ENCODE assay signal across 1 cellular context in genomic region chr5:55176176-55176818, GRCh38.
A peak's percentile ranks its signal among the peaks of the same experiment; 100 is the strongest.
TF ChIP-seq lines count a peak whose summit lies in the region.

No MANE protein-coding gene starts in this region.

TF ChIP-seq in HepG2, 621 proteins besides CTCF, POLR2A, EP300 and RAD21 (continued from another document and continues in another):
- TF ChIP-seq KMT2A (CRISPR knock-in tag; IDR thresholded peaks at IDR 0.05) (no peak), MAZ (IDR thresholded peaks at IDR 0.05; ENCODE audit: borderline replicate concordance, low read depth, low read length) (no peak), MAZ (CRISPR knock-in tag; IDR thresholded peaks at IDR 0.05; ENCODE audit: low read depth) (peak; percentile 43; the same call in 1 of the 2 replicates), ZNF772 (CRISPR knock-in tag; IDR thresholded peaks at IDR 0.05) (no peak), ZNF724P (CRISPR knock-in tag; IDR thresholded peaks at IDR 0.05; ENCODE audit: borderline replicate concordance) (no peak), ZNF737 (CRISPR knock-in tag; IDR thresholded peaks at IDR 0.05; ENCODE audit: borderline replicate concordance) (no peak), ZNF816 (CRISPR knock-in tag; IDR thresholded peaks at IDR 0.05; ENCODE audit: borderline replicate concordance) (no peak), KAT8 (CRISPR knock-in tag; IDR thresholded peaks at IDR 0.05) (no peak), NFRKB (IDR thresholded peaks at IDR 0.05) (no peak), ZNF160 (CRISPR knock-in tag; IDR thresholded peaks at IDR 0.05) (no peak), ZNF878 (CRISPR knock-in tag; IDR thresholded peaks at IDR 0.05) (no peak), XBP1 (CRISPR knock-in tag; IDR thresholded peaks at IDR 0.05) (no peak), ZNF790 (CRISPR knock-in tag; IDR thresholded peaks at IDR 0.05; ENCODE audit: borderline replicate concordance) (no peak), HNRNPUL1 (IDR thresholded peaks at IDR 0.05; ENCODE audit: low read depth, low read length) (no peak), HMG20B (CRISPR knock-in tag; conservative IDR thresholded peaks at IDR 0.05) (no peak), ZNF703 (CRISPR knock-in tag; IDR thresholded peaks at IDR 0.05; ENCODE audit: borderline replicate concordance) (no peak), SALL2 (CRISPR knock-in tag; IDR thresholded peaks at IDR 0.05) (no peak), NCOA5 (CRISPR knock-in tag; IDR thresholded peaks at IDR 0.05) (no peak), FUBP1 (CRISPR knock-in tag; IDR thresholded peaks at IDR 0.05; ENCODE audit: borderline replicate concordance) (no peak), FLYWCH1 (CRISPR knock-in tag; IDR thresholded peaks at IDR 0.05) (no peak), RFXANK (CRISPR knock-in tag; IDR thresholded peaks at IDR 0.05) (no peak), ZNF850 (CRISPR knock-in tag; conservative IDR thresholded peaks at IDR 0.05) (no peak), ZSCAN20 (CRISPR knock-in tag; IDR thresholded peaks at IDR 0.05; ENCODE audit: borderline replicate concordance) (0 out of 2 replicates have a peak, but pooled peaks have one; percentile 40), TFAP4 (IDR thresholded peaks at IDR 0.05; ENCODE audit: borderline replicate concordance, low read depth) (no peak), ZNF138 (CRISPR knock-in tag; IDR thresholded peaks at IDR 0.05; ENCODE audit: low read depth) (no peak), KLF16 (CRISPR knock-in tag; IDR thresholded peaks at IDR 0.05) (no peak), MED1 (CRISPR knock-in tag; IDR thresholded peaks at IDR 0.05) (no peak), ZSCAN25 (CRISPR knock-in tag; IDR thresholded peaks at IDR 0.05) (0 out of 2 replicates have a peak, but pooled peaks have one; percentile 36), HDAC2 (CRISPR knock-in tag; IDR thresholded peaks at IDR 0.05) (no peak), RXRB (CRISPR knock-in tag; IDR thresholded peaks at IDR 0.05; ENCODE audit: borderline replicate concordance) (peak; percentile 42; the same call in 1 of the 2 replicates), HDAC1 (CRISPR knock-in tag; IDR thresholded peaks at IDR 0.05) (no peak), ZNF34 (CRISPR knock-in tag; IDR thresholded peaks at IDR 0.05; ENCODE audit: borderline replicate concordance) (no peak), RBM22 (optimal IDR thresholded peaks at IDR 0.05; ENCODE audit: low read length) (no peak), ADNP (CRISPR knock-in tag; IDR thresholded peaks at IDR 0.05) (no peak), SCMH1 (CRISPR knock-in tag; IDR thresholded peaks at IDR 0.05; ENCODE audit: borderline replicate concordance) (no peak), NR2F1 (CRISPR knock-in tag; IDR thresholded peaks at IDR 0.05) (no peak), HHEX (CRISPR knock-in tag; IDR thresholded peaks at IDR 0.05) (no peak), MIXL1 (CRISPR knock-in tag; IDR thresholded peaks at IDR 0.05) (no peak), TGIF2 (CRISPR knock-in tag; IDR thresholded peaks at IDR 0.05) (no peak), AKAP8 (CRISPR knock-in tag; IDR thresholded peaks at IDR 0.05) (no peak), GATA4 (IDR thresholded peaks at IDR 0.05; ENCODE audit: borderline replicate concordance, low read depth) (no peak)
- TF ChIP-seq, protein P1, sequence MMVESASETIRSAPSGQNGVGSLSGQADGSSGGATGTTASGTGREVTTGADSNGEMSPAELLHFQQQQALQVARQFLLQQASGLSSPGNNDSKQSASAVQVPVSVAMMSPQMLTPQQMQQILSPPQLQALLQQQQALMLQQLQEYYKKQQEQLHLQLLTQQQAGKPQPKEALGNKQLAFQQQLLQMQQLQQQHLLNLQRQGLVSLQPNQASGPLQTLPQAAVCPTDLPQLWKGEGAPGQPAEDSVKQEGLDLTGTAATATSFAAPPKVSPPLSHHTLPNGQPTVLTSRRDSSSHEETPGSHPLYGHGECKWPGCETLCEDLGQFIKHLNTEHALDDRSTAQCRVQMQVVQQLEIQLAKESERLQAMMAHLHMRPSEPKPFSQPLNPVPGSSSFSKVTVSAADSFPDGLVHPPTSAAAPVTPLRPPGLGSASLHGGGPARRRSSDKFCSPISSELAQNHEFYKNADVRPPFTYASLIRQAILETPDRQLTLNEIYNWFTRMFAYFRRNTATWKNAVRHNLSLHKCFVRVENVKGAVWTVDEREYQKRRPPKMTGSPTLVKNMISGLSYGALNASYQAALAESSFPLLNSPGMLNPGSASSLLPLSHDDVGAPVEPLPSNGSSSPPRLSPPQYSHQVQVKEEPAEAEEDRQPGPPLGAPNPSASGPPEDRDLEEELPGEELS (CRISPR knock-in tag; IDR thresholded peaks at IDR 0.05): no peak
- TF ChIP-seq, protein P2, sequence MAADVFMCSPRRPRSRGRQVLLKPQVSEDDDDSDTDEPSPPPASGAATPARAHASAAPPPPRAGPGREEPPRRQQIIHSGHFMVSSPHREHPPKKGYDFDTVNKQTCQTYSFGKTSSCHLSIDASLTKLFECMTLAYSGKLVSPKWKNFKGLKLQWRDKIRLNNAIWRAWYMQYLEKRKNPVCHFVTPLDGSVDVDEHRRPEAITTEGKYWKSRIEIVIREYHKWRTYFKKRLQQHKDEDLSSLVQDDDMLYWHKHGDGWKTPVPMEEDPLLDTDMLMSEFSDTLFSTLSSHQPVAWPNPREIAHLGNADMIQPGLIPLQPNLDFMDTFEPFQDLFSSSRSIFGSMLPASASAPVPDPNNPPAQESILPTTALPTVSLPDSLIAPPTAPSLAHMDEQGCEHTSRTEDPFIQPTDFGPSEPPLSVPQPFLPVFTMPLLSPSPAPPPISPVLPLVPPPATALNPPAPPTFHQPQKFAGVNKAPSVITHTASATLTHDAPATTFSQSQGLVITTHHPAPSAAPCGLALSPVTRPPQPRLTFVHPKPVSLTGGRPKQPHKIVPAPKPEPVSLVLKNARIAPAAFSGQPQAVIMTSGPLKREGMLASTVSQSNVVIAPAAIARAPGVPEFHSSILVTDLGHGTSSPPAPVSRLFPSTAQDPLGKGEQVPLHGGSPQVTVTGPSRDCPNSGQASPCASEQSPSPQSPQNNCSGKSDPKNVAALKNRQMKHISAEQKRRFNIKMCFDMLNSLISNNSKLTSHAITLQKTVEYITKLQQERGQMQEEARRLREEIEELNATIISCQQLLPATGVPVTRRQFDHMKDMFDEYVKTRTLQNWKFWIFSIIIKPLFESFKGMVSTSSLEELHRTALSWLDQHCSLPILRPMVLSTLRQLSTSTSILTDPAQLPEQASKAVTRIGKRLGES (CRISPR knock-in tag; IDR thresholded peaks at IDR 0.05; ENCODE audit: borderline replicate concordance): no peak
- TF ChIP-seq, protein P3, sequence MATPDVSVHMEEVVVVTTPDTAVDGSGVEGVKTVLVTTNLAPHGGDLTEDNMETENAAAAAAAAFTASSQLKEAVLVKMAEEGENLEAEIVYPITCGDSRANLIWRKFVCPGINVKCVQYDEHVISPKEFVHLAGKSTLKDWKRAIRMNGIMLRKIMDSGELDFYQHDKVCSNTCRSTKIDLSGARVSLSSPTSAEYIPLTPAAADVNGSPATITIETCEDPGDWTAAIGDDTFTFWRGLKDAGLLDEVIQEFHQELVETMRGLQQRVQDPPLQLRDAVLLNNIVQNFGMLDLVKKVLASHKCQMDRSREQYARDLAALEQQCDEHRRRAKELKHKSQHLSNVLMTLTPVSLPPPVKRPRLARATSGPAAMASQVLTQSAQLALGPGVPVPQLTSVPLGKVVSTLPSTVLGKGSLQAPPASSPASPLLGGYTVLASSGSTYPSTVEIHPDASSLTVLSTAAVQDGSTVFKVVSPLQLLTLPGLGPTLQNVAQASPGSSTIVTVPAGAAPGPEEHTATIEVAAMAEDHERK (CRISPR knock-in tag; IDR thresholded peaks at IDR 0.05; ENCODE audit: low read depth): no peak
- TF ChIP-seq, protein P4, sequence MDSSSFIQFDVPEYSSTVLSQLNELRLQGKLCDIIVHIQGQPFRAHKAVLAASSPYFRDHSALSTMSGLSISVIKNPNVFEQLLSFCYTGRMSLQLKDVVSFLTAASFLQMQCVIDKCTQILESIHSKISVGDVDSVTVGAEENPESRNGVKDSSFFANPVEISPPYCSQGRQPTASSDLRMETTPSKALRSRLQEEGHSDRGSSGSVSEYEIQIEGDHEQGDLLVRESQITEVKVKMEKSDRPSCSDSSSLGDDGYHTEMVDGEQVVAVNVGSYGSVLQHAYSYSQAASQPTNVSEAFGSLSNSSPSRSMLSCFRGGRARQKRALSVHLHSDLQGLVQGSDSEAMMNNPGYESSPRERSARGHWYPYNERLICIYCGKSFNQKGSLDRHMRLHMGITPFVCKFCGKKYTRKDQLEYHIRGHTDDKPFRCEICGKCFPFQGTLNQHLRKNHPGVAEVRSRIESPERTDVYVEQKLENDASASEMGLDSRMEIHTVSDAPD (CRISPR knock-in tag; IDR thresholded peaks at IDR 0.05): no peak
- TF ChIP-seq, protein P5, sequence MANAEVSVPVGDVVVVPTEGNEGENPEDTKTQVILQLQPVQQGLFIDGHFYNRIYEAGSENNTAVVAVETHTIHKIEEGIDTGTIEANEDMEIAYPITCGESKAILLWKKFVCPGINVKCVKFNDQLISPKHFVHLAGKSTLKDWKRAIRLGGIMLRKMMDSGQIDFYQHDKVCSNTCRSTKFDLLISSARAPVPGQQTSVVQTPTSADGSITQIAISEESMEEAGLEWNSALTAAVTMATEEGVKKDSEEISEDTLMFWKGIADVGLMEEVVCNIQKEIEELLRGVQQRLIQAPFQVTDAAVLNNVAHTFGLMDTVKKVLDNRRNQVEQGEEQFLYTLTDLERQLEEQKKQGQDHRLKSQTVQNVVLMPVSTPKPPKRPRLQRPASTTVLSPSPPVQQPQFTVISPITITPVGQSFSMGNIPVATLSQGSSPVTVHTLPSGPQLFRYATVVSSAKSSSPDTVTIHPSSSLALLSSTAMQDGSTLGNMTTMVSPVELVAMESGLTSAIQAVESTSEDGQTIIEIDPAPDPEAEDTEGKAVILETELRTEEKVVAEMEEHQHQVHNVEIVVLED (CRISPR knock-in tag; IDR thresholded peaks at IDR 0.05; ENCODE audit: borderline replicate concordance): no peak; the same call in 1 of the 2 replicates
- TF ChIP-seq, protein P6, sequence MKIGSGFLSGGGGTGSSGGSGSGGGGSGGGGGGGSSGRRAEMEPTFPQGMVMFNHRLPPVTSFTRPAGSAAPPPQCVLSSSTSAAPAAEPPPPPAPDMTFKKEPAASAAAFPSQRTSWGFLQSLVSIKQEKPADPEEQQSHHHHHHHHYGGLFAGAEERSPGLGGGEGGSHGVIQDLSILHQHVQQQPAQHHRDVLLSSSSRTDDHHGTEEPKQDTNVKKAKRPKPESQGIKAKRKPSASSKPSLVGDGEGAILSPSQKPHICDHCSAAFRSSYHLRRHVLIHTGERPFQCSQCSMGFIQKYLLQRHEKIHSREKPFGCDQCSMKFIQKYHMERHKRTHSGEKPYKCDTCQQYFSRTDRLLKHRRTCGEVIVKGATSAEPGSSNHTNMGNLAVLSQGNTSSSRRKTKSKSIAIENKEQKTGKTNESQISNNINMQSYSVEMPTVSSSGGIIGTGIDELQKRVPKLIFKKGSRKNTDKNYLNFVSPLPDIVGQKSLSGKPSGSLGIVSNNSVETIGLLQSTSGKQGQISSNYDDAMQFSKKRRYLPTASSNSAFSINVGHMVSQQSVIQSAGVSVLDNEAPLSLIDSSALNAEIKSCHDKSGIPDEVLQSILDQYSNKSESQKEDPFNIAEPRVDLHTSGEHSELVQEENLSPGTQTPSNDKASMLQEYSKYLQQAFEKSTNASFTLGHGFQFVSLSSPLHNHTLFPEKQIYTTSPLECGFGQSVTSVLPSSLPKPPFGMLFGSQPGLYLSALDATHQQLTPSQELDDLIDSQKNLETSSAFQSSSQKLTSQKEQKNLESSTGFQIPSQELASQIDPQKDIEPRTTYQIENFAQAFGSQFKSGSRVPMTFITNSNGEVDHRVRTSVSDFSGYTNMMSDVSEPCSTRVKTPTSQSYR (CRISPR knock-in tag; IDR thresholded peaks at IDR 0.05; ENCODE audit: borderline replicate concordance): no peak
- TF ChIP-seq, protein P7, sequence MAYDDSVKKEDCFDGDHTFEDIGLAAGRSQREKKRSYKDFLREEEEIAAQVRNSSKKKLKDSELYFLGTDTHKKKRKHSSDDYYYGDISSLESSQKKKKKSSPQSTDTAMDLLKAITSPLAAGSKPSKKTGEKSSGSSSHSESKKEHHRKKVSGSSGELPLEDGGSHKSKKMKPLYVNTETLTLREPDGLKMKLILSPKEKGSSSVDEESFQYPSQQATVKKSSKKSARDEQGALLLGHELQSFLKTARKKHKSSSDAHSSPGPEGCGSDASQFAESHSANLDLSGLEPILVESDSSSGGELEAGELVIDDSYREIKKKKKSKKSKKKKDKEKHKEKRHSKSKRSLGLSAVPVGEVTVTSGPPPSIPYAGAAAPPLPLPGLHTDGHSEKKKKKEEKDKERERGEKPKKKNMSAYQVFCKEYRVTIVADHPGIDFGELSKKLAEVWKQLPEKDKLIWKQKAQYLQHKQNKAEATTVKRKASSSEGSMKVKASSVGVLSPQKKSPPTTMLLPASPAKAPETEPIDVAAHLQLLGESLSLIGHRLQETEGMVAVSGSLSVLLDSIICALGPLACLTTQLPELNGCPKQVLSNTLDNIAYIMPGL (CRISPR knock-in tag; IDR thresholded peaks at IDR 0.05; ENCODE audit: borderline replicate concordance in 1 of 2, low read depth in 1 of 2): no peak
- TF ChIP-seq, protein P8, sequence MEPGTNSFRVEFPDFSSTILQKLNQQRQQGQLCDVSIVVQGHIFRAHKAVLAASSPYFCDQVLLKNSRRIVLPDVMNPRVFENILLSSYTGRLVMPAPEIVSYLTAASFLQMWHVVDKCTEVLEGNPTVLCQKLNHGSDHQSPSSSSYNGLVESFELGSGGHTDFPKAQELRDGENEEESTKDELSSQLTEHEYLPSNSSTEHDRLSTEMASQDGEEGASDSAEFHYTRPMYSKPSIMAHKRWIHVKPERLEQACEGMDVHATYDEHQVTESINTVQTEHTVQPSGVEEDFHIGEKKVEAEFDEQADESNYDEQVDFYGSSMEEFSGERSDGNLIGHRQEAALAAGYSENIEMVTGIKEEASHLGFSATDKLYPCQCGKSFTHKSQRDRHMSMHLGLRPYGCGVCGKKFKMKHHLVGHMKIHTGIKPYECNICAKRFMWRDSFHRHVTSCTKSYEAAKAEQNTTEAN (CRISPR knock-in tag; conservative IDR thresholded peaks at IDR 0.05): no peak
- TF ChIP-seq, protein P9, sequence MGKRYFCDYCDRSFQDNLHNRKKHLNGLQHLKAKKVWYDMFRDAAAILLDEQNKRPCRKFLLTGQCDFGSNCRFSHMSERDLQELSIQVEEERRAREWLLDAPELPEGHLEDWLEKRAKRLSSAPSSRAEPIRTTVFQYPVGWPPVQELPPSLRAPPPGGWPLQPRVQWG (CRISPR knock-in tag; IDR thresholded peaks at IDR 0.05; ENCODE audit: borderline replicate concordance, low read depth): no peak
